1 cellular context compared by ENCODE assay signal in genomic region chr21:36319767-36320420, GRCh38.
TF ChIP-seq lines count a peak whose summit lies in the region.

TSS of gene MORC3 (plus strand) at chr21:36320197. CDS start at chr21:36320265, 68 bp downstream.

TF ChIP-seq in HepG2, 621 proteins besides CTCF, POLR2A, EP300 and RAD21 (continued from another document and continues in another):
- TF ChIP-seq, protein P1, sequence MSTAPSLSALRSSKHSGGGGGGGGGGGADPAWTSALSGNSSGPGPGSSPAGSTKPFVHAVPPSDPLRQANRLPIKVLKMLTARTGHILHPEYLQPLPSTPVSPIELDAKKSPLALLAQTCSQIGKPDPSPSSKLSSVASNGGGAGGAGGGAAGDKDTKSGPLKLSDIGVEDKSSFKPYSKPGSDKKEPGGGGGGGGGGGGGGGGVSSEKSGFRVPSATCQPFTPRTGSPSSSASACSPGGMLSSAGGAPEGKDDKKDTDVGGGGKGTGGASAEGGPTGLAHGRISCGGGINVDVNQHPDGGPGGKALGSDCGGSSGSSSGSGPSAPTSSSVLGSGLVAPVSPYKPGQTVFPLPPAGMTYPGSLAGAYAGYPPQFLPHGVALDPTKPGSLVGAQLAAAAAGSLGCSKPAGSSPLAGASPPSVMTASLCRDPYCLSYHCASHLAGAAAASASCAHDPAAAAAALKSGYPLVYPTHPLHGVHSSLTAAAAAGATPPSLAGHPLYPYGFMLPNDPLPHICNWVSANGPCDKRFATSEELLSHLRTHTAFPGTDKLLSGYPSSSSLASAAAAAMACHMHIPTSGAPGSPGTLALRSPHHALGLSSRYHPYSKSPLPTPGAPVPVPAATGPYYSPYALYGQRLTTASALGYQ (CRISPR knock-in tag; IDR thresholded peaks at IDR 0.05): no peak
- TF ChIP-seq YY1 (IDR thresholded peaks at IDR 0.05; ENCODE audit: insufficient read depth, insufficient replicate concordance, low read depth, low read length): peak; percentile 95
- TF ChIP-seq TFDP2 (CRISPR knock-in tag; IDR thresholded peaks at IDR 0.05): peak; percentile 81
- TF ChIP-seq SP2 (CRISPR knock-in tag; IDR thresholded peaks at IDR 0.05): peak; percentile 78
- no peak for TF ChIP-seq SOX13 (IDR thresholded peaks at IDR 0.05)
- peak in 1 of 2 experiments; percentile 24; a peak in 1 of 4 replicates for TF ChIP-seq SOX13 (CRISPR knock-in tag; conservative IDR thresholded peaks at IDR 0.05 in 1 of 2, IDR thresholded peaks at IDR 0.05 in 1 of 2)
- TF ChIP-seq SRF (IDR thresholded peaks at IDR 0.05; ENCODE audit: low read depth, low read length): peak; percentile 82
- peak in 1 of 2 experiments; percentile 48; a peak in 1 of 4 replicates for TF ChIP-seq REST (IDR thresholded peaks at IDR 0.05; ENCODE audit: borderline replicate concordance in 1 of 2, low read depth in 1 of 2, low read length in 2 of 2)
- TF ChIP-seq, protein P2, sequence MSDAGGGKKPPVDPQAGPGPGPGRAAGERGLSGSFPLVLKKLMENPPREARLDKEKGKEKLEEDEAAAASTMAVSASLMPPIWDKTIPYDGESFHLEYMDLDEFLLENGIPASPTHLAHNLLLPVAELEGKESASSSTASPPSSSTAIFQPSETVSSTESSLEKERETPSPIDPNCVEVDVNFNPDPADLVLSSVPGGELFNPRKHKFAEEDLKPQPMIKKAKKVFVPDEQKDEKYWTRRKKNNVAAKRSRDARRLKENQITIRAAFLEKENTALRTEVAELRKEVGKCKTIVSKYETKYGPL (CRISPR knock-in tag; IDR thresholded peaks at IDR 0.05): peak; percentile 31; the same call in 1 of the 2 replicates
- TF ChIP-seq, protein P3, sequence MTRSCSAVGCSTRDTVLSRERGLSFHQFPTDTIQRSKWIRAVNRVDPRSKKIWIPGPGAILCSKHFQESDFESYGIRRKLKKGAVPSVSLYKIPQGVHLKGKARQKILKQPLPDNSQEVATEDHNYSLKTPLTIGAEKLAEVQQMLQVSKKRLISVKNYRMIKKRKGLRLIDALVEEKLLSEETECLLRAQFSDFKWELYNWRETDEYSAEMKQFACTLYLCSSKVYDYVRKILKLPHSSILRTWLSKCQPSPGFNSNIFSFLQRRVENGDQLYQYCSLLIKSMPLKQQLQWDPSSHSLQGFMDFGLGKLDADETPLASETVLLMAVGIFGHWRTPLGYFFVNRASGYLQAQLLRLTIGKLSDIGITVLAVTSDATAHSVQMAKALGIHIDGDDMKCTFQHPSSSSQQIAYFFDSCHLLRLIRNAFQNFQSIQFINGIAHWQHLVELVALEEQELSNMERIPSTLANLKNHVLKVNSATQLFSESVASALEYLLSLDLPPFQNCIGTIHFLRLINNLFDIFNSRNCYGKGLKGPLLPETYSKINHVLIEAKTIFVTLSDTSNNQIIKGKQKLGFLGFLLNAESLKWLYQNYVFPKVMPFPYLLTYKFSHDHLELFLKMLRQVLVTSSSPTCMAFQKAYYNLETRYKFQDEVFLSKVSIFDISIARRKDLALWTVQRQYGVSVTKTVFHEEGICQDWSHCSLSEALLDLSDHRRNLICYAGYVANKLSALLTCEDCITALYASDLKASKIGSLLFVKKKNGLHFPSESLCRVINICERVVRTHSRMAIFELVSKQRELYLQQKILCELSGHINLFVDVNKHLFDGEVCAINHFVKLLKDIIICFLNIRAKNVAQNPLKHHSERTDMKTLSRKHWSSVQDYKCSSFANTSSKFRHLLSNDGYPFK (CRISPR knock-in tag; IDR thresholded peaks at IDR 0.05; ENCODE audit: borderline replicate concordance): peak; percentile 68; the same call in 1 of the 2 replicates
- peak; percentile 20; the same call in 1 of the 2 replicates for TF ChIP-seq GATAD2A (CRISPR knock-in tag; IDR thresholded peaks at IDR 0.05)
- TF ChIP-seq DBP (CRISPR knock-in tag; IDR thresholded peaks at IDR 0.05; ENCODE audit: not compliant biosample characterization): no peak
- TF ChIP-seq FOXC1 (CRISPR knock-in tag; IDR thresholded peaks at IDR 0.05; ENCODE audit: borderline replicate concordance): peak; percentile 22; the same call in 1 of the 2 replicates
- peak; percentile 36; the same call in 1 of the 2 replicates for TF ChIP-seq CEBPG (CRISPR knock-in tag; IDR thresholded peaks at IDR 0.05)
- peak; percentile 72 for TF ChIP-seq GATAD1 (CRISPR knock-in tag; IDR thresholded peaks at IDR 0.05)
- TF ChIP-seq MEIS2 (CRISPR knock-in tag; IDR thresholded peaks at IDR 0.05): peak; percentile 58
- peak; percentile 79 for TF ChIP-seq TBX2 (CRISPR knock-in tag; IDR thresholded peaks at IDR 0.05; ENCODE audit: borderline replicate concordance)
- TF ChIP-seq FOSL2 (CRISPR knock-in tag; IDR thresholded peaks at IDR 0.05): no peak
- peak; percentile 79; the same call in 1 of the 2 replicates for TF ChIP-seq TFAP4 (IDR thresholded peaks at IDR 0.05; ENCODE audit: borderline replicate concordance, low read depth)
- peak; percentile 95 for TF ChIP-seq GABPB1 (CRISPR knock-in tag; IDR thresholded peaks at IDR 0.05)
- TF ChIP-seq, protein P4, sequence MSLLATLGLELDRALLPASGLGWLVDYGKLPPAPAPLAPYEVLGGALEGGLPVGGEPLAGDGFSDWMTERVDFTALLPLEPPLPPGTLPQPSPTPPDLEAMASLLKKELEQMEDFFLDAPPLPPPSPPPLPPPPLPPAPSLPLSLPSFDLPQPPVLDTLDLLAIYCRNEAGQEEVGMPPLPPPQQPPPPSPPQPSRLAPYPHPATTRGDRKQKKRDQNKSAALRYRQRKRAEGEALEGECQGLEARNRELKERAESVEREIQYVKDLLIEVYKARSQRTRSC (CRISPR knock-in tag; IDR thresholded peaks at IDR 0.05; ENCODE audit: low read depth): no peak
- no peak for TF ChIP-seq ZNF549 (CRISPR knock-in tag; IDR thresholded peaks at IDR 0.05)
- peak; percentile 93 for TF ChIP-seq TAF1 (CRISPR knock-in tag; IDR thresholded peaks at IDR 0.05)
- peak; percentile 78 for TF ChIP-seq ZFX (CRISPR knock-in tag; IDR thresholded peaks at IDR 0.05; ENCODE audit: low read depth)
- TF ChIP-seq KMT2B (CRISPR knock-in tag; IDR thresholded peaks at IDR 0.05): no peak
- no peak for TF ChIP-seq TERF1 (CRISPR knock-in tag; IDR thresholded peaks at IDR 0.05)
- TF ChIP-seq DMAP1 (CRISPR knock-in tag; IDR thresholded peaks at IDR 0.05): peak; percentile 7; the same call in 1 of the 2 replicates
- TF ChIP-seq NCOA5 (CRISPR knock-in tag; IDR thresholded peaks at IDR 0.05): no peak
- peak; percentile 62; the same call in 1 of the 2 replicates for TF ChIP-seq SP5 (CRISPR knock-in tag; IDR thresholded peaks at IDR 0.05; ENCODE audit: borderline replicate concordance, low read depth)
- peak; percentile 88 for TF ChIP-seq THAP11 (CRISPR knock-in tag; IDR thresholded peaks at IDR 0.05)
- 0 out of 2 replicates have a peak, but pooled peaks have one; percentile 16 for TF ChIP-seq ZNF225 (CRISPR knock-in tag; IDR thresholded peaks at IDR 0.05)
- TF ChIP-seq NRL (CRISPR knock-in tag; IDR thresholded peaks at IDR 0.05; ENCODE audit: borderline replicate concordance): 0 out of 2 replicates have a peak, but pooled peaks have one; percentile 15
- TF ChIP-seq GMEB2 (CRISPR knock-in tag; IDR thresholded peaks at IDR 0.05; ENCODE audit: low read depth): no peak
- 0 out of 2 replicates have a peak, but pooled peaks have one; percentile 13 for TF ChIP-seq IRX3 (CRISPR knock-in tag; IDR thresholded peaks at IDR 0.05; ENCODE audit: borderline replicate concordance, low read depth)
- TF ChIP-seq KLF15 (CRISPR knock-in tag; IDR thresholded peaks at IDR 0.05; ENCODE audit: borderline replicate concordance): 0 out of 2 replicates have a peak, but pooled peaks have one; percentile 18
- no peak for TF ChIP-seq ZNF33A (CRISPR knock-in tag; IDR thresholded peaks at IDR 0.05; ENCODE audit: borderline replicate concordance)
- TF ChIP-seq ZNF33B (CRISPR knock-in tag; IDR thresholded peaks at IDR 0.05): no peak; the same call in 1 of the 2 replicates
- no peak for TF ChIP-seq ZNF597 (CRISPR knock-in tag; IDR thresholded peaks at IDR 0.05)
